Comparison of ENCODE assay signal across 1 cellular context in the genomic region with DNA sequence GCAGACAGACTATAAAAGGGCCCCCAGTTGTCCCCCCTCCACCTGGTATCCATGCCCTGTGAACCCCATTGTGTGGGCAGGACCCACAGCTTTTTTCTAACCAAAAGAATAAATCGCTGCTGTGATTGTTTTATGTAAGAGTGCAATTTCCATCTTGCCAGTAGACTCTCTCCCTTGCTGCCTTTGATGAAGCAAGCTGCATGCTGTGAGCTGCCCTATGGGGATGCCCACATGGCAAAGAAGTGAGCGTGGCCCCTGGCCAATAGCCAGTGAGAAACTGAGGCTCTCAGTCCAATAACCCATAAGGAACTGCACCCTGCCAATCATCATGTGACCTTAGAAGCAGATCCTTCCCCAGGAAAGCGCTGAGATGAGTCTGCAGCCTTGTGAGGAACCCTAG.
TF ChIP-seq lines count a peak whose summit lies in the region.

No MANE protein-coding gene starts in this region.

TF ChIP-seq in IMR-90, 13 proteins besides CTCF, POLR2A, EP300 and RAD21 (continued from another document):
- TF ChIP-seq, protein P1, sequence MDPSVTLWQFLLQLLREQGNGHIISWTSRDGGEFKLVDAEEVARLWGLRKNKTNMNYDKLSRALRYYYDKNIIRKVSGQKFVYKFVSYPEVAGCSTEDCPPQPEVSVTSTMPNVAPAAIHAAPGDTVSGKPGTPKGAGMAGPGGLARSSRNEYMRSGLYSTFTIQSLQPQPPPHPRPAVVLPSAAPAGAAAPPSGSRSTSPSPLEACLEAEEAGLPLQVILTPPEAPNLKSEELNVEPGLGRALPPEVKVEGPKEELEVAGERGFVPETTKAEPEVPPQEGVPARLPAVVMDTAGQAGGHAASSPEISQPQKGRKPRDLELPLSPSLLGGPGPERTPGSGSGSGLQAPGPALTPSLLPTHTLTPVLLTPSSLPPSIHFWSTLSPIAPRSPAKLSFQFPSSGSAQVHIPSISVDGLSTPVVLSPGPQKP (IDR thresholded peaks at IDR 0.05; ENCODE audit: borderline replicate concordance, low read depth, low read length): no peak
- TF ChIP-seq CHD1 (IDR thresholded peaks at IDR 0.05; ENCODE audit: low read depth, low read length) (no peak), MAZ (IDR thresholded peaks at IDR 0.05; ENCODE audit: borderline replicate concordance, low read depth, low read length) (no peak), CEBPB (IDR thresholded peaks at IDR 0.05; ENCODE audit: low read depth, low read length) (no peak)
